8 cellular contexts compared by ENCODE assay signal in the genomic region with DNA sequence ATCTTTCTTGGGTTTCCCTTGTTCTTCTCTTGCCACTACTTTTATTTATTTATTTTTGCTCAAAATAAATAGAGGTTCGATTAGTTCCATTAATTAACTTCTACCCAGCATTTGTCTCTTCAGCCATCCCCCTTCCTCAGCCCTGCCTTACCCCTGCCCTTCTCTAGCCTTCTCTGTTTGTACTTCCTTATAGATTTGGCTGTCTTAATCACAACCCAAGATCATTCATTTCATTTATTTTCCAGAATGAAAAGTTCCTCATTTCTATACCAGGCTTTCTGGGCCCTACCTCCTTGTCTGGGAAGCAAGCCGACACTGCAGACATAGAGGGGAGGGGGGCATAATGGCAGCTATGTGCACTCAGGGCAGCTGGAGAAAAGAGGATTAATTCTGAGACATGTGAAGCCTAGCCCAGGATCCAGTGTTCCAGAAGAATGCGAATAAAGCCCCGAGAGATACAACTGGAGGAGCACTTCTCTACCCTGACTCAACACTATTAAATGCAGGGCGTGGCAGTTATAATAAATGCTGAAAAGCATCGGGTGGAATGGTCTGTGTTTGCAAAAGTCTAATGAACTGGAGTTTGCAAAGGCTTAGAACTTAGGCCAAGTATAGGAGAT. TPM values are rescaled to one million over a fixed set of nuclear protein-coding genes. Genes with fewer than 3 reads are reported as not detected.
DNase-seq lines count a peak whose midpoint lies in the region; ATAC-seq and TF ChIP-seq lines count a peak whose summit lies in the region.

No MANE protein-coding gene starts in this region.

- no peaks in the 10 kb centered on the region for H3K36me3 ChIP-seq in tibial artery

- intact Hi-C loops in tibial artery (cut with DNase I; ENCODE audit: low total_unique reads): no loop called here

- peak overlapping the region; percentile 27 for H3K27ac ChIP-seq in layer of hippocampus (ENCODE audit: low read depth, low read length)
- H3K27ac ChIP-seq in tibial artery: peak overlapping the region; percentile 14 to 45

- H3K27me3 ChIP-seq in layer of hippocampus (ENCODE audit: control insufficient read depth, insufficient read depth, low read length): no peaks in the 10 kb centered on the region
- no peaks in the 10 kb centered on the region for H3K27me3 ChIP-seq in tibial artery

- no peak for DNase-seq in activated T-cell treated with anti-CD3 and anti-CD28 coated beads, Interleukin-2, amount 50 U/mL, for 4 hours
- DNase-seq in activated T-cell treated with anti-CD3 and anti-CD28 coated beads for 4 hours: no peak
- DNase-seq in activated naive CD8-positive, alpha-beta T cell treated with anti-CD3 and anti-CD28 coated beads, Interleukin-2, amount 50 U/mL, for 24 hours: no peak
- no peak for DNase-seq in tibial artery
- DNase-seq in ecto neural progenitor cell (ENCODE audit: low spot score): no peak
- no peak for DNase-seq in H4 (ENCODE audit: low spot score)

- peaks cover 99% of the 10 kb centered on the region for H3K4me1 Mint-ChIP-seq in activated T-cell treated with anti-CD3 and anti-CD28 coated beads, Interleukin-2, amount 50 U/mL, for 4 hours (ENCODE audit: low read depth)
- H3K4me1 Mint-ChIP-seq in activated naive CD8-positive, alpha-beta T cell treated with anti-CD3 and anti-CD28 coated beads, Interleukin-2, amount 50 U/mL, for 24 hours: peaks cover 99% of the 10 kb centered on the region

- no peaks in the 10 kb centered on the region for H3K27me3 Mint-ChIP-seq in activated T-cell treated with anti-CD3 and anti-CD28 coated beads, Interleukin-2, amount 50 U/mL, for 4 hours (ENCODE audit: low read depth)
- H3K27me3 Mint-ChIP-seq in activated naive CD8-positive, alpha-beta T cell treated with anti-CD3 and anti-CD28 coated beads, Interleukin-2, amount 50 U/mL, for 24 hours: no peaks in the 10 kb centered on the region

- no peaks in the 10 kb centered on the region for H3K9me3 Mint-ChIP-seq in activated T-cell treated with anti-CD3 and anti-CD28 coated beads, Interleukin-2, amount 50 U/mL, for 4 hours
- no peaks in the 10 kb centered on the region for H3K9me3 Mint-ChIP-seq in activated naive CD8-positive, alpha-beta T cell treated with anti-CD3 and anti-CD28 coated beads, Interleukin-2, amount 50 U/mL, for 24 hours

- H3K9me3 ChIP-seq in tibial artery: no peaks in the 10 kb centered on the region

- H3K4me1 ChIP-seq in tibial artery: peaks cover 4 to 44% (median 16%) of the 10 kb centered on the region in 4 donors

- no peak overlapping the region for H3K4me3 ChIP-seq in tibial artery

- H3K27ac Mint-ChIP-seq in activated naive CD8-positive, alpha-beta T cell treated with anti-CD3 and anti-CD28 coated beads, Interleukin-2, amount 50 U/mL, for 24 hours: peak overlapping the region; percentile 91

- no peaks in the 10 kb centered on the region for H3K36me3 Mint-ChIP-seq in activated T-cell treated with anti-CD3 and anti-CD28 coated beads, Interleukin-2, amount 50 U/mL, for 4 hours (ENCODE audit: insufficient read depth)
- no peaks in the 10 kb centered on the region for H3K36me3 Mint-ChIP-seq in activated naive CD8-positive, alpha-beta T cell treated with anti-CD3 and anti-CD28 coated beads, Interleukin-2, amount 50 U/mL, for 24 hours (ENCODE audit: low read depth)

- H3K4me3 Mint-ChIP-seq in activated T-cell treated with anti-CD3 and anti-CD28 coated beads, Interleukin-2, amount 50 U/mL, for 4 hours: peak overlapping the region; percentile 79
- H3K4me3 Mint-ChIP-seq in activated naive CD8-positive, alpha-beta T cell treated with anti-CD3 and anti-CD28 coated beads, Interleukin-2, amount 50 U/mL, for 24 hours: peak overlapping the region; percentile 76

- no peak for TF ChIP-seq CTCF in tibial artery (IDR thresholded peaks at IDR 0.05)

- no peak for ATAC-seq in activated T-cell treated with anti-CD3 and anti-CD28 coated beads, Interleukin-2, amount 50 U/mL, for 4 hours
- ATAC-seq in activated naive CD8-positive, alpha-beta T cell treated with anti-CD3 and anti-CD28 coated beads, Interleukin-2, amount 50 U/mL, for 24 hours: no peak
- ATAC-seq in GM18873 (IDR thresholded peaks at IDR 0.05; ENCODE audit: low FRiP score, unreplicated experiment): no peak

RNA-seq across cellular contexts. Expression of gene PDCD4, which starts 6.4 kb away (rescaled TPM):
- 10 to 100 TPM; 36.5 to 55.1 (median 41.3) TPM for total RNA-seq in activated T-cell treated with anti-CD3 and anti-CD28 coated beads, Interleukin-2, amount 50 U/mL, for 4 hours
- total RNA-seq in H4 (2014; rRNA removed; shearing (Covaris generic)): 32.6 and 36.8 TPM in 2 replicates

RNA-seq across cellular contexts. Expression of gene BBIP1, which starts 53.7 kb away (rescaled TPM):
- total RNA-seq in activated T-cell treated with anti-CD3 and anti-CD28 coated beads, Interleukin-2, amount 50 U/mL, for 4 hours: 10 to 100 TPM; 23.7 to 25.6 (median 24.7) TPM
- total RNA-seq in H4 (2014; rRNA removed; shearing (Covaris generic)): 21.5 and 43.3 TPM in 2 replicates

RNA-seq across cellular contexts. Expression of gene SHOC2, which starts 54.1 kb away (rescaled TPM):
- total RNA-seq in activated T-cell treated with anti-CD3 and anti-CD28 coated beads, Interleukin-2, amount 50 U/mL, for 4 hours: 10 to 100 TPM; 33.0 to 43.3 (median 41.8) TPM
- total RNA-seq in H4 (2014; rRNA removed; shearing (Covaris generic)): 20.8 and 29.0 TPM in 2 replicates
